ENCODE assay signal across 28 cellular contexts in genomic region chr16:15876503-15876902, GRCh38. TPM values are rescaled to one million over a fixed set of nuclear protein-coding genes. Genes with fewer than 3 reads are reported as not detected.
"Had no signal": no experiment of that assay in that cellular context is flagged by ENCODE, and none has a peak within 500 bp of the region (broad histone marks: within the 10 kb centered on the region; RNA-seq: fewer than 3 reads in every experiment).

No MANE protein-coding gene starts in this region.

- H3K9me3 Mint-ChIP-seq: activated B cell treated with CpG ODN at 0.5 μM for 24 hours; activated CD4-positive, alpha-beta T cell treated with anti-CD3 and anti-CD28 coated beads, Interleukin-2, amount 10 ng/mL, durations not matched to agents 24 days and 14 days; activated naive CD4-positive, alpha-beta T cell treated with anti-CD3 and anti-CD28 coated beads, Interleukin-2, amount 50 U/mL, for 72 hours; activated naive CD8-positive, alpha-beta T cell treated with anti-CD3 and anti-CD28 coated beads, Interleukin-2, amount 50 U/mL, for 24 hours; activated T-cell treated with anti-CD3 and anti-CD28 coated beads, Interleukin-2, amount 50 U/mL, for 24 hours; activated T-helper 1 cell treated with anti-CD3 and anti-CD28 coated beads, Interleukin-12 subunit alpha, Interleukin-12 subunit beta, Interleukin-2, Interleukin-4 antibody, amounts not matched to agents 30 ng/mL and 10 ng/mL and 1 ng/mL, durations not matched to agents 14 hours and 24 hours and 36 hours; brain; T-helper 1 cell treated with Interleukin-12 subunit alpha and Interleukin-12 subunit beta and Interleukin-4 antibody, amounts not matched to agents 30 μg/mL and 1 μg/mL, for 36 hours had no signal

- H3K27me3 Mint-ChIP-seq: activated B cell treated with CpG ODN at 0.5 μM for 24 hours; activated CD4-positive, alpha-beta T cell treated with anti-CD3 and anti-CD28 coated beads, Interleukin-2, amount 10 ng/mL, durations not matched to agents 24 days and 14 days; activated CD8-positive, alpha-beta memory T cell treated with anti-CD3 and anti-CD28 coated beads, Interleukin-2, amount 10 ng/mL, durations not matched to agents 7 days and 5 days; activated naive CD8-positive, alpha-beta T cell treated with anti-CD3 and anti-CD28 coated beads, Interleukin-2, amount 50 U/mL, for 24 hours; activated T-cell treated with anti-CD3 and anti-CD28 coated beads, Interleukin-2, amount 50 U/mL, for 24 hours; brain had no signal

- H3K27ac Mint-ChIP-seq: activated B cell treated with CpG ODN at 0.5 μM for 24 hours; activated CD4-positive, alpha-beta T cell treated with anti-CD3 and anti-CD28 coated beads, Interleukin-2, amount 10 ng/mL, durations not matched to agents 24 days and 14 days; activated CD8-positive, alpha-beta memory T cell treated with anti-CD3 and anti-CD28 coated beads, Interleukin-2, amount 10 ng/mL, durations not matched to agents 7 days and 5 days; activated naive CD8-positive, alpha-beta T cell treated with anti-CD3 and anti-CD28 coated beads, Interleukin-2, amount 50 U/mL, for 24 hours; activated T-cell treated with anti-CD3 and anti-CD28 coated beads, Interleukin-2, amount 50 U/mL, for 24 hours; activated T-helper 1 cell treated with anti-CD3 and anti-CD28 coated beads, Interleukin-12 subunit alpha, Interleukin-12 subunit beta, Interleukin-2, Interleukin-4 antibody, amounts not matched to agents 30 ng/mL and 10 ng/mL and 1 ng/mL, durations not matched to agents 14 hours and 24 hours and 36 hours; brain; T-helper 1 cell treated with Interleukin-12 subunit alpha and Interleukin-12 subunit beta and Interleukin-4 antibody, amounts not matched to agents 30 μg/mL and 1 μg/mL, for 36 hours had no signal

- H3K4me1 ChIP-seq: Peyer's patch had no signal

- DNase-seq: activated B cell treated with CpG ODN at 0.5 μM for 24 hours; activated CD4-positive, alpha-beta T cell treated with anti-CD3 and anti-CD28 coated beads for 1 hour; activated CD4-positive, alpha-beta T cell treated with anti-CD3 and anti-CD28 coated beads, Interleukin-2, amount 10 ng/mL, durations not matched to agents 24 days and 14 days; activated CD4-positive, alpha-beta T cell treated with anti-CD3 and anti-CD28 coated beads, Interleukin-2, amount 50 U/mL, for 48 hours; activated CD8-positive, alpha-beta memory T cell treated with anti-CD3 and anti-CD28 coated beads, Interleukin-2, amount 10 ng/mL, durations not matched to agents 7 days and 5 days; activated effector memory CD4-positive, alpha-beta T cell treated with Interleukin-2 at 50 U/mL for 16 hours; activated naive CD4-positive, alpha-beta T cell treated with Interleukin-2 at 50 U/mL for 16 hours; activated naive CD8-positive, alpha-beta T cell treated with anti-CD3 and anti-CD28 coated beads, Interleukin-2, amount 50 U/mL, for 24 hours; activated T-cell treated with anti-CD3 and anti-CD28 coated beads, Interleukin-2, amount 50 U/mL, for 24 hours; amniotic stem cell; Kasumi-1; NCI-H1105 treated with DMSO at 0.1 percent for 48 hours; NCI-H1436 treated with DMSO at 0.1 percent for 48 hours; NCI-H187; NCI-H2081; NCI-H446; NCI-H524 treated with DMSO at 0.1 percent for 48 hours; NCI-H774; SHP77 treated with DMSO at 0.1 percent for 48 hours; T-helper 9 cell had no signal

- H3K9me3 ChIP-seq: ascending aorta, Peyer's patch had no signal

- H3K27ac ChIP-seq: ascending aorta, cardiac muscle cell, Peyer's patch had no signal

- H3K4me3 Mint-ChIP-seq: activated B cell treated with CpG ODN at 0.5 μM for 24 hours; activated CD4-positive, alpha-beta T cell treated with anti-CD3 and anti-CD28 coated beads, Interleukin-2, amount 10 ng/mL, durations not matched to agents 24 days and 14 days; activated CD8-positive, alpha-beta memory T cell treated with anti-CD3 and anti-CD28 coated beads, Interleukin-2, amount 10 ng/mL, durations not matched to agents 7 days and 5 days; activated naive CD8-positive, alpha-beta T cell treated with anti-CD3 and anti-CD28 coated beads, Interleukin-2, amount 50 U/mL, for 24 hours; activated T-cell treated with anti-CD3 and anti-CD28 coated beads, Interleukin-2, amount 50 U/mL, for 24 hours; activated T-helper 1 cell treated with anti-CD3 and anti-CD28 coated beads, Interleukin-12 subunit alpha, Interleukin-12 subunit beta, Interleukin-2, Interleukin-4 antibody, amounts not matched to agents 30 ng/mL and 10 ng/mL and 1 ng/mL, durations not matched to agents 14 hours and 24 hours and 36 hours; brain; T-helper 1 cell treated with Interleukin-12 subunit alpha and Interleukin-12 subunit beta and Interleukin-4 antibody, amounts not matched to agents 30 μg/mL and 1 μg/mL, for 36 hours had no signal

- H3K27me3 ChIP-seq: ascending aorta, cardiac muscle cell, Peyer's patch had no signal

- H3K4me1 Mint-ChIP-seq: activated B cell treated with CpG ODN at 0.5 μM for 24 hours had no signal

- ATAC-seq: activated CD8-positive, alpha-beta memory T cell treated with anti-CD3 and anti-CD28 coated beads, Interleukin-2, amount 10 ng/mL, durations not matched to agents 7 days and 5 days; activated naive CD4-positive, alpha-beta T cell treated with anti-CD3 and anti-CD28 coated beads, Interleukin-2, amount 50 U/mL, for 72 hours; activated naive CD8-positive, alpha-beta T cell treated with anti-CD3 and anti-CD28 coated beads, Interleukin-2, amount 50 U/mL, for 24 hours had no signal

- H3K4me3 ChIP-seq: ascending aorta, cardiac muscle cell, Peyer's patch had no signal

RNA-seq across cellular contexts. Expression of gene MYH11, which starts 19.7 kb away (rescaled TPM):
- total RNA-seq: activated CD4-positive, alpha-beta T cell treated with anti-CD3 and anti-CD28 coated beads, Interleukin-2, amount 10 ng/mL, durations not matched to agents 24 days and 14 days; activated T-helper 1 cell treated with anti-CD3 and anti-CD28 coated beads, Interleukin-12 subunit alpha, Interleukin-12 subunit beta, Interleukin-2, Interleukin-4 antibody, amounts not matched to agents 30 ng/mL and 10 ng/mL and 1 ng/mL, durations not matched to agents 14 hours and 24 hours and 36 hours; SK-MEL-5 had no signal
